In the genomic region with DNA sequence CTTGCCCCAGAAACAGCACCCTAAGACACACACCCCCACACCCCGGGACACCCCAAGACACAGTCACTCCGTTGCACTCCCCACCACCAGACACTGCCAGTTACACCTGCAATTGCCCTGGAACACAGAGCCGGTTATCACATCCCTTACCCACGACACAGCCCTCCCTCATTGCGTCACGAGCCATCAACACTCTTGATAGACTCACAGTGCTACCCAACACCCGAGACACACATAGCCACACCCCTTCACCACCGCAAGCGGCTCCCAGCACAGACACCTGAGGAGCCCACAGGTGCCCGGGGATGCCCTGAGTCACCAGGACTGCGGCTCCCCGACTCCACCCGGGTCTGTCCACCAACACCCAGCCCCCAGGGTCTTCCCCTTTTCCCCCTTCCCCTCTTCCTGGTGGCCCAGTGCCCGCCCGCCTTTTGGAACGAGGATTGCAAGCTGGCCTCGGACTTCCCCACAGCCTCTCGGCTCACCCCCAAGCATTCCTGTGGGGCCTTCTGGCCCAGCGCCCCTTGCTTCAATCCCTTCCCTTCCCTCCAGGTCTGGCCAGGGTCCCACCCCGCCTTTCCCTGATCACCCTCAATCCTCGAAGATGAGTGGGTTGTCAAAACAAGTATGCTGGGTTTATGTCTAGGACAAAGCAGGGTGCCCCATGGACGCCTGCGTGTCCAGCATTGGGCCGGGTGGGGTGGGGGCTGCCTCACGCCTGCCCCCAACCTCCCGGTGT, we compare ENCODE assay signal across 8 cellular contexts. TPM values are rescaled to one million over a fixed set of nuclear protein-coding genes. Genes with fewer than 3 reads are reported as not detected.
DNase-seq lines count a peak whose midpoint lies in the region; ATAC-seq lines count a peak whose summit lies in the region.

No MANE protein-coding gene starts in this region.

- no peak for ATAC-seq in activated naive CD8-positive, alpha-beta T cell treated with anti-CD3 and anti-CD28 coated beads, Interleukin-2, amount 50 U/mL, for 24 hours
- ATAC-seq in HG03135 (IDR thresholded peaks at IDR 0.05; ENCODE audit: unreplicated experiment) (no peak), GM19324 (IDR thresholded peaks at IDR 0.05; ENCODE audit: low FRiP score, unreplicated experiment) (no peak)

- H3K4me2 ChIP-seq in Karpas-422 (ENCODE audit: low read depth, low read length, poor library complexity, severe bottlenecking): no peak overlapping the region

- peaks cover 18% of the 10 kb centered on the region for H3K27me3 Mint-ChIP-seq in activated naive CD8-positive, alpha-beta T cell treated with anti-CD3 and anti-CD28 coated beads, Interleukin-2, amount 50 U/mL, for 24 hours

- H3K4me3 ChIP-seq in Karpas-422 (ENCODE audit: low read length) (no peak overlapping the region), HAP-1 (no peak overlapping the region)

- no peaks in the 10 kb centered on the region for H3K9me3 Mint-ChIP-seq in activated naive CD8-positive, alpha-beta T cell treated with anti-CD3 and anti-CD28 coated beads, Interleukin-2, amount 50 U/mL, for 24 hours

- no peak overlapping the region for H3K9ac ChIP-seq in Karpas-422 (ENCODE audit: low read length)

- in situ Hi-C loops in HAP-1 (cut with MboI; ENCODE audit: low sequenced_read_pairs): no loop called here

- DNase-seq in Daoy (ENCODE audit: low read depth) (peak; percentile 88), Karpas-422 (peak; percentile 73), kidney tubule cell (ENCODE audit: low spot score) (peak; percentile 79), NCI-H446 treated with DMSO at 0.1 percent for 48 hours (lab: John Stamatoyannopoulos, UW) (no peak), HAP-1 (ENCODE audit: low spot score in 2 of 2) (no peak)
- DNase-seq in activated naive CD8-positive, alpha-beta T cell treated with anti-CD3 and anti-CD28 coated beads, Interleukin-2, amount 50 U/mL, for 24 hours: no peak

- peaks cover 22% of the 10 kb centered on the region for H3K4me1 ChIP-seq in Karpas-422 (ENCODE audit: low read length)
- peaks cover 7% of the 10 kb centered on the region for H3K4me1 ChIP-seq in HAP-1

- H3K36me3 ChIP-seq in Karpas-422 (ENCODE audit: insufficient read depth, low read length) (no peaks in the 10 kb centered on the region), HAP-1 (replicated peaks) (peaks cover 29% of the 10 kb centered on the region)

- H3K27me3 ChIP-seq in Karpas-422 (ENCODE audit: low read length) (no peaks in the 10 kb centered on the region), HAP-1 (ENCODE audit: low read depth) (no peaks in the 10 kb centered on the region)

- peaks cover 2% of the 10 kb centered on the region for H3K36me3 Mint-ChIP-seq in activated naive CD8-positive, alpha-beta T cell treated with anti-CD3 and anti-CD28 coated beads, Interleukin-2, amount 50 U/mL, for 24 hours (ENCODE audit: low read depth)

- no peak overlapping the region for H2AFZ ChIP-seq in Karpas-422 (ENCODE audit: low read length)

- no peak overlapping the region for H3K27ac ChIP-seq in Karpas-422 (ENCODE audit: low read length)

- H3K9me2 ChIP-seq in Karpas-422 (replicated peaks; ENCODE audit: insufficient read depth, low read length): no peaks in the 10 kb centered on the region

- no peaks in the 10 kb centered on the region for H3K9me3 ChIP-seq in Karpas-422 (ENCODE audit: low read length)
- H3K9me3 ChIP-seq in HAP-1: no peaks in the 10 kb centered on the region

- H3K27ac Mint-ChIP-seq in activated naive CD8-positive, alpha-beta T cell treated with anti-CD3 and anti-CD28 coated beads, Interleukin-2, amount 50 U/mL, for 24 hours: no peak overlapping the region

- peak overlapping the region; percentile 16 for H3K4me3 Mint-ChIP-seq in activated naive CD8-positive, alpha-beta T cell treated with anti-CD3 and anti-CD28 coated beads, Interleukin-2, amount 50 U/mL, for 24 hours

- peaks cover 35% of the 10 kb centered on the region for H3K4me1 Mint-ChIP-seq in activated naive CD8-positive, alpha-beta T cell treated with anti-CD3 and anti-CD28 coated beads, Interleukin-2, amount 50 U/mL, for 24 hours

- H3K79me2 ChIP-seq in Karpas-422 (ENCODE audit: low read length): no peaks in the 10 kb centered on the region

- H4K20me1 ChIP-seq in Karpas-422 (ENCODE audit: insufficient read depth, low read depth, low read length): 0 out of 2 replicates have a peak, but pooled peaks cover 5% of the 10 kb centered on the region

RNA-seq across cellular contexts. Expression of a gene that starts 1.7 kb away (rescaled TPM):
- not detected in 2 replicates for total RNA-seq in Daoy (2014; rRNA removed; shearing (Covaris generic))
- total RNA-seq in Karpas-422 (2014; rRNA removed; shearing (Covaris generic); ENCODE audit: low replicate concordance): not detected in 2 replicates

RNA-seq across cellular contexts. Expression of a gene that starts 19.1 kb away (rescaled TPM):
- total RNA-seq in Daoy (2014; rRNA removed; shearing (Covaris generic)): 71.9 and 107 TPM in 2 replicates
- 1.9 and 4.6 TPM in 2 replicates for total RNA-seq in Karpas-422 (2014; rRNA removed; shearing (Covaris generic); ENCODE audit: low replicate concordance)

RNA-seq across cellular contexts. Expression of a gene that starts 41.4 kb away (rescaled TPM):
- total RNA-seq in Daoy (2014; rRNA removed; shearing (Covaris generic)): 87.0 and 98.1 TPM in 2 replicates
- total RNA-seq in Karpas-422 (2014; rRNA removed; shearing (Covaris generic); ENCODE audit: low replicate concordance): 39.7 and 49.0 TPM in 2 replicates

RNA-seq across cellular contexts. Expression of a gene that starts 43.7 kb away (rescaled TPM):
- total RNA-seq in Daoy (2014; rRNA removed; shearing (Covaris generic)): 52.6 and 59.2 TPM in 2 replicates
- total RNA-seq in Karpas-422 (2014; rRNA removed; shearing (Covaris generic); ENCODE audit: low replicate concordance): 66.3 and 186 TPM in 2 replicates

RNA-seq across cellular contexts. Expression of a gene that starts 52.6 kb away (rescaled TPM):
- total RNA-seq in Daoy (2014; rRNA removed; shearing (Covaris generic)): 33.1 and 39.1 TPM in 2 replicates
- total RNA-seq in Karpas-422 (2014; rRNA removed; shearing (Covaris generic); ENCODE audit: low replicate concordance): 45.1 and 81.4 TPM in 2 replicates

Comparison
In these comparisons a context has a peak if more than half of its experiments do, and no peak if none do; other contexts are left out.
1. DNase-seq: peak in Daoy (single experiment), Karpas-422 (single experiment) and kidney tubule cell (single experiment); none in activated naive CD8-positive, alpha-beta T cell treated with anti-CD3 and anti-CD28 coated beads, Interleukin-2, amount 50 U/mL, for 24 hours (single experiment), NCI-H446 treated with DMSO at 0.1 percent for 48 hours (single experiment) and HAP-1 (0 of 2).
2. RNA of a gene that starts 19.1 kb away (total RNA-seq): 71.9 to 107 TPM in Daoy; 1.9 to 4.6 TPM in Karpas-422; every median in the first group is over 10 times any median in the second.